In the genomic region with DNA sequence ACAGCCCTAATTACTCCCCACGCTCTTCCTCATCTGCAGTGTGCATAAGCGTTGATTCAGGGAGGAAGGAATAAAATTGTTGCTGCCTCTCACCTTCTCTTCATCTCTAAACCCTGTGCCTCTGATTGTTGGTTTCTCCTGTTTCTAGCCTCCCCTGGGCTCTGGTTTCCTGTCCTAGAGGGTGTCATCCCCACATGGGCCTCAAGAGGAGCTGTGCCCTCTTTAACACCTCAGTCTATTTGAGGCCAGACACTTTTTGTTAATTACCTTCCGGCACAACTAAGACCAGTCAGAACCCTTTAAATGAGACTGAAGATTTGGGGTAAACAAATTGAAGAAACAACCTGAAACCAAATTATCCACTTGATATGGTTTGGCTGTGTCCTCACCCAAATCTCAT, we compare ENCODE assay signal across 2 cellular contexts.
TF ChIP-seq lines count a peak whose summit lies in the region.

No MANE protein-coding gene starts in this region.

TF ChIP-seq in SK-N-SH, 30 proteins besides CTCF, POLR2A, EP300 and RAD21:
- TF ChIP-seq, protein P1, sequence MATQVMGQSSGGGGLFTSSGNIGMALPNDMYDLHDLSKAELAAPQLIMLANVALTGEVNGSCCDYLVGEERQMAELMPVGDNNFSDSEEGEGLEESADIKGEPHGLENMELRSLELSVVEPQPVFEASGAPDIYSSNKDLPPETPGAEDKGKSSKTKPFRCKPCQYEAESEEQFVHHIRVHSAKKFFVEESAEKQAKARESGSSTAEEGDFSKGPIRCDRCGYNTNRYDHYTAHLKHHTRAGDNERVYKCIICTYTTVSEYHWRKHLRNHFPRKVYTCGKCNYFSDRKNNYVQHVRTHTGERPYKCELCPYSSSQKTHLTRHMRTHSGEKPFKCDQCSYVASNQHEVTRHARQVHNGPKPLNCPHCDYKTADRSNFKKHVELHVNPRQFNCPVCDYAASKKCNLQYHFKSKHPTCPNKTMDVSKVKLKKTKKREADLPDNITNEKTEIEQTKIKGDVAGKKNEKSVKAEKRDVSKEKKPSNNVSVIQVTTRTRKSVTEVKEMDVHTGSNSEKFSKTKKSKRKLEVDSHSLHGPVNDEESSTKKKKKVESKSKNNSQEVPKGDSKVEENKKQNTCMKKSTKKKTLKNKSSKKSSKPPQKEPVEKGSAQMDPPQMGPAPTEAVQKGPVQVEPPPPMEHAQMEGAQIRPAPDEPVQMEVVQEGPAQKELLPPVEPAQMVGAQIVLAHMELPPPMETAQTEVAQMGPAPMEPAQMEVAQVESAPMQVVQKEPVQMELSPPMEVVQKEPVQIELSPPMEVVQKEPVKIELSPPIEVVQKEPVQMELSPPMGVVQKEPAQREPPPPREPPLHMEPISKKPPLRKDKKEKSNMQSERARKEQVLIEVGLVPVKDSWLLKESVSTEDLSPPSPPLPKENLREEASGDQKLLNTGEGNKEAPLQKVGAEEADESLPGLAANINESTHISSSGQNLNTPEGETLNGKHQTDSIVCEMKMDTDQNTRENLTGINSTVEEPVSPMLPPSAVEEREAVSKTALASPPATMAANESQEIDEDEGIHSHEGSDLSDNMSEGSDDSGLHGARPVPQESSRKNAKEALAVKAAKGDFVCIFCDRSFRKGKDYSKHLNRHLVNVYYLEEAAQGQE (IDR thresholded peaks at IDR 0.05; ENCODE audit: low read depth, low read length): no peak
- no peak for TF ChIP-seq NRF1 (IDR thresholded peaks at IDR 0.05; ENCODE audit: low read depth, low read length)
- no peak for TF ChIP-seq TAF1 (IDR thresholded peaks at IDR 0.05; ENCODE audit: borderline replicate concordance, low read depth, low read length)
- TF ChIP-seq TCF12 (IDR thresholded peaks at IDR 0.05): no peak
- no peak for TF ChIP-seq YY1 (IDR thresholded peaks at IDR 0.05; ENCODE audit: low read depth)
- TF ChIP-seq FOSL2 (IDR thresholded peaks at IDR 0.05; ENCODE audit: borderline replicate concordance, low read depth): no peak
- no peak for TF ChIP-seq TEAD4 (IDR thresholded peaks at IDR 0.05; ENCODE audit: borderline replicate concordance, insufficient read depth)

TF ChIP-seq in SK-N-SH treated with all-trans-retinoic acid at 6 μM for 48 hours, 23 proteins besides CTCF, POLR2A, EP300 and RAD21 (continued from another document):
- TF ChIP-seq ZNF565 (CRISPR knock-in tag; conservative IDR thresholded peaks at IDR 0.05; ENCODE audit: low read depth): no peak
- TF ChIP-seq TOX (CRISPR knock-in tag; IDR thresholded peaks at IDR 0.05; ENCODE audit: borderline replicate concordance): no peak
- no peak for TF ChIP-seq ARNTL (CRISPR knock-in tag; IDR thresholded peaks at IDR 0.05; ENCODE audit: borderline replicate concordance, low read depth)
- no peak for TF ChIP-seq ESRRG (CRISPR knock-in tag; IDR thresholded peaks at IDR 0.05)
TF ChIP-seq in SK-N-SH treated with all-trans-retinoic acid at 6 μM for 48 hours: peak in this region for 0.
